10 cellular contexts compared by ENCODE assay signal in the genomic region with DNA sequence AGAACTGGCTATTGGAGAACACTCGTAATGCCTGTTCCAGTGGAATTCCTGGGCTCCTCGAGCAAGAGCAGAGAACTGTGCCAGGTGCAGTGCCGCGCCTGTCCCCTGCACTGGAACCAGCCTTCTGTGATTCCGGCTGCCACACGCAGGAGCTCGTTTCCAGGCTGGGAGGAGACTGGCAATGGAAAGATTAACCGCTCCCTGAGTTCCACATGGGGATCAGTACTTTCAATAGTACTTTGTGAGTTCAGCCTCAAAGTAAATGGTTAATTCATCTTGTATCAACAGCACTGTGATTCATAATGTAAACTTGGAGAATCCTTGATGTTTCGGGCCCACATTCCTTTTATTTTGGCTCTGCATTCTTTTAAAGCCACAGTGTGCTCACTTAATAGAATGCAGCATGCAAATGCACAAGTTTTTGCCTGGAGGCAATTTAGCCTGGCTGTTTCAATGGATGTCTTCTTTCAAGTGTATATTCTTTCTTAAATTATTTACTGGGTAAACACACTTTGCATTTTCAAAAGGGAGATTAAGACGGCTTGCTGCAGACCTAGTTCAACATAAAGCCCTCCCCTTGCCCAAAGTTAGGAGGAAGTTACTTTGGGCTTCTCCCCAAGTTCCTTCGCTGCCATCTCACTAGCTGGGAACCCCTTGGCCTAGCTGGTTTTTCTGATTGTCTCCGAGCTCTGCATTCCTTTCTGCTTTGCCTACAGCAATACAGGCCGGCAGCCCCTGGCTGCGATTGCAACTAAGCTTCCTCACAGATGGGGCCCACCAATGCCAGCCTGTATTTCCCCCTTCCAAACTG.
DNase-seq lines count a peak whose midpoint lies in the region; ATAC-seq and TF ChIP-seq lines count a peak whose summit lies in the region.
"Had no signal": no experiment of that assay in that cellular context is flagged by ENCODE, and none has a peak within 500 bp of the region (broad histone marks: within the 10 kb centered on the region; RNA-seq: fewer than 3 reads in every experiment).

No MANE protein-coding gene starts in this region.

- peaks cover 13% of the 10 kb centered on the region for H3K36me3 Mint-ChIP-seq in activated T-helper 2 cell treated with anti-CD3 and anti-CD28 coated beads, Interferon-gamma antibody, Interleukin-2, Interleukin-4, amounts not matched to agents 10 μg/mL and 5 μg/mL and 100 μg/mL, durations not matched to agents 14 hours and 24 hours and 36 hours (ENCODE audit: low read depth)

- H3K4me1 Mint-ChIP-seq in activated T-helper 2 cell treated with anti-CD3 and anti-CD28 coated beads, Interferon-gamma antibody, Interleukin-2, Interleukin-4, amounts not matched to agents 10 μg/mL and 5 μg/mL and 100 μg/mL, durations not matched to agents 14 hours and 24 hours and 36 hours (ENCODE audit: low read depth) = peaks cover 31% of the 10 kb centered on the region
- H3K4me1 Mint-ChIP-seq: central memory CD8-positive, alpha-beta T cell had no signal

- peak in 1 of 4 experiments; percentile 17 for TF ChIP-seq CTCF in prostate gland (IDR thresholded peaks at IDR 0.05)

- TF ChIP-seq POLR2A in prostate gland (IDR thresholded peaks at IDR 0.05) = no peak

- no peaks in the 10 kb centered on the region for H3K27me3 ChIP-seq in prostate gland (replicated peaks; ENCODE audit: insufficient read depth)

- H3K27ac Mint-ChIP-seq in activated T-helper 2 cell treated with anti-CD3 and anti-CD28 coated beads, Interferon-gamma antibody, Interleukin-2, Interleukin-4, amounts not matched to agents 10 μg/mL and 5 μg/mL and 100 μg/mL, durations not matched to agents 14 hours and 24 hours and 36 hours = no peak overlapping the region

- H3K9ac ChIP-seq in SK-N-MC (ENCODE audit: insufficient read length) = no peak overlapping the region

- ATAC-seq in HG03342 (IDR thresholded peaks at IDR 0.05; ENCODE audit: unreplicated experiment) = no peak
- ATAC-seq in GM19463 (IDR thresholded peaks at IDR 0.05; ENCODE audit: unreplicated experiment) = no peak

- intact Hi-C loops in prostate gland (cut with DNase I) = no loop called here
- intact Hi-C loops in activated T-helper 2 cell treated with anti-CD3 and anti-CD28 coated beads, Interferon-gamma antibody, Interleukin-2, Interleukin-4, amounts not matched to agents 10 μg/mL and 5 μg/mL and 100 μg/mL, durations not matched to agents 14 hours and 24 hours and 36 hours (cut with micrococcal nuclease) = no loop called here

- H3K27me3 Mint-ChIP-seq in activated T-helper 2 cell treated with anti-CD3 and anti-CD28 coated beads, Interferon-gamma antibody, Interleukin-2, Interleukin-4, amounts not matched to agents 10 μg/mL and 5 μg/mL and 100 μg/mL, durations not matched to agents 14 hours and 24 hours and 36 hours (ENCODE audit: low read depth) = no peaks in the 10 kb centered on the region
- H3K27me3 Mint-ChIP-seq: central memory CD8-positive, alpha-beta T cell had no signal

- H3K9me3 Mint-ChIP-seq in activated T-helper 2 cell treated with anti-CD3 and anti-CD28 coated beads, Interferon-gamma antibody, Interleukin-2, Interleukin-4, amounts not matched to agents 10 μg/mL and 5 μg/mL and 100 μg/mL, durations not matched to agents 14 hours and 24 hours and 36 hours = no peaks in the 10 kb centered on the region
- H3K9me3 Mint-ChIP-seq: central memory CD8-positive, alpha-beta T cell had no signal

- H3K9me3 ChIP-seq in SK-N-MC (ENCODE audit: low read depth, low read length) (no peaks in the 10 kb centered on the region), prostate gland (no peaks in the 10 kb centered on the region)

- peaks cover 4% of the 10 kb centered on the region for H3K4me1 ChIP-seq in prostate gland (replicated peaks)

- WGBS in prostate gland = 17% methylated on average over 14 of the region's 14 CpGs

- H3K4me3 ChIP-seq in SK-N-MC (peak overlapping the region; percentile 63), prostate gland (no peak overlapping the region)

- H3K36me3 ChIP-seq in SK-N-MC (ENCODE audit: insufficient read depth, low read length) (no peaks in the 10 kb centered on the region), prostate gland (no peaks in the 10 kb centered on the region)

- H3K4me3 Mint-ChIP-seq in activated T-helper 2 cell treated with anti-CD3 and anti-CD28 coated beads, Interferon-gamma antibody, Interleukin-2, Interleukin-4, amounts not matched to agents 10 μg/mL and 5 μg/mL and 100 μg/mL, durations not matched to agents 14 hours and 24 hours and 36 hours (ENCODE audit: low read depth) = no peak overlapping the region
- H3K4me3 Mint-ChIP-seq: central memory CD8-positive, alpha-beta T cell had no signal

- DNase-seq in ELF-1 (ENCODE audit: low read depth, low spot score) (peak; percentile 92), SK-N-MC (ENCODE audit: low read depth, low spot score) (peak; percentile 94), foreskin melanocyte (peak; percentile 99), prostate gland (ENCODE audit: low spot score) (peak; percentile 87), GDM1 (lab: John Stamatoyannopoulos, UW) (no peak)
- no peak for DNase-seq in activated T-helper 2 cell treated with anti-CD3 and anti-CD28 coated beads, Interferon-gamma antibody, Interleukin-2, Interleukin-4, amounts not matched to agents 10 μg/mL and 5 μg/mL and 100 μg/mL, durations not matched to agents 14 hours and 24 hours and 36 hours (ENCODE audit: low spot score)
- DNase-seq: NCI-H510A treated with DMSO at 0.1 percent for 48 hours had no signal

- H3K27ac ChIP-seq in SK-N-MC (peak overlapping the region; percentile 90), prostate gland (peak overlapping the region in 1 of 2 donors; percentile 30)

Comparison
In these comparisons a context has a peak if more than half of its experiments do, and no peak if none do; other contexts are left out.
1. DNase-seq: peak in ELF-1 (single experiment), SK-N-MC (single experiment), foreskin melanocyte (single experiment) and prostate gland (single experiment); none in GDM1 (single experiment) and activated T-helper 2 cell treated with anti-CD3 and anti-CD28 coated beads, Interferon-gamma antibody, Interleukin-2, Interleukin-4, amounts not matched to agents 10 μg/mL and 5 μg/mL and 100 μg/mL, durations not matched to agents 14 hours and 24 hours and 36 hours (single experiment).